In the genomic region with DNA sequence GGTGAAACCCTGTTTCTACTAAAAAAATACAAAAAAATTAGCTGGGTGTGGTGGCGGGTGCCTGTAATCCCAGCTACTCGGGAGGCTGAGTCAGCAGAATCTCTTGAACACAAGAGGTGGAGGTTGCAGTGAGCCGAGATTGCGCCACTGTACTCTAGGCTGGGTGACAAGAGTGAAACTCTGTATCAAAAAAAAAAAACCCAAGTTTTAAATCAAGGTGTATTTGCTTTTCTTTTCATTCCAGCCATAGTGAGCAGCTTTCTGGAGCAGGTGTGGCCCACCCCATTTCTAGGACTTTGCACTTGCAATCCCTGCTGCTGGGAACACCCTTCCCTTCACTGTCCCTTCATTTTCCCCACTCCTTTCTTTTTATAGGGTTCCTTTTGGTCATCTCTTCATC, we compare ENCODE assay signal across 31 cellular contexts. TPM values are rescaled to one million over a fixed set of nuclear protein-coding genes. Genes with fewer than 3 reads are reported as not detected.
DNase-seq lines count a peak whose midpoint lies in the region; ATAC-seq, FAIRE-seq and TF ChIP-seq lines count a peak whose summit lies in the region.
"Had no signal": no experiment of that assay in that cellular context is flagged by ENCODE, and none has a peak within 500 bp of the region (broad histone marks: within the 10 kb centered on the region; RNA-seq: fewer than 3 reads in every experiment).

No MANE protein-coding gene starts in this region.

- TF ChIP-seq POLR2A in K562 (conservative IDR thresholded peaks at IDR 0.05): no peak
- TF ChIP-seq POLR2A in stomach (IDR thresholded peaks at IDR 0.05): no peak

- H3K4me3 ChIP-seq in K562 (no peak overlapping the region), hepatocyte (no peak overlapping the region), mucosa of descending colon (no peak overlapping the region), stomach (no peak overlapping the region)
- H3K4me3 ChIP-seq: BLaER1 treated with 17β-estradiol and CSF1 and Interleukin-3, amounts not matched to agents 10 nM and 100 nM; SJSA1 had no signal

- H3K9me3 Mint-ChIP-seq in activated naive CD8-positive, alpha-beta T cell treated with anti-CD3 and anti-CD28 coated beads for 36 hours: peaks cover 9% of the 10 kb centered on the region

- no peak overlapping the region for H3K4me2 ChIP-seq in K562 (ENCODE audit: insufficient read depth, low read length)
- no peak overlapping the region for H3K4me2 ChIP-seq in hepatocyte
- H3K4me2 ChIP-seq: BLaER1 treated with 17β-estradiol and CSF1 and Interleukin-3, amounts not matched to agents 10 nM and 100 nM had no signal

- H2AFZ ChIP-seq in K562 (ENCODE audit: low read depth, low read length) (no peak overlapping the region), hepatocyte (no peak overlapping the region)

- H3K9me3 ChIP-seq in K562 (replicated peaks; ENCODE audit: control insufficient read depth, insufficient read depth, low read depth, low read length): no peaks in the 10 kb centered on the region
- H3K9me3 ChIP-seq in hepatocyte (ENCODE audit: low read depth): no peaks in the 10 kb centered on the region
- peaks cover 5% of the 10 kb centered on the region for H3K9me3 ChIP-seq in mucosa of descending colon
- H3K9me3 ChIP-seq in stomach: peaks cover 0 to 9% (median 6%) of the 10 kb centered on the region in 4 donors
- H3K9me3 ChIP-seq: Caco-2 had no signal

- H3K36me3 Mint-ChIP-seq in activated naive CD8-positive, alpha-beta T cell treated with anti-CD3 and anti-CD28 coated beads for 36 hours: peaks cover 9% of the 10 kb centered on the region

- FAIRE-seq in K562 (lab: Jason Lieb, UNC): no peak
- FAIRE-seq: A204.1, G401.6 had no signal

- H3K79me2 ChIP-seq in K562 (ENCODE audit: control insufficient read depth, insufficient read depth, low read length) (no peaks in the 10 kb centered on the region), hepatocyte (no peaks in the 10 kb centered on the region)

- H3K27me3 Mint-ChIP-seq in activated naive CD8-positive, alpha-beta T cell treated with anti-CD3 and anti-CD28 coated beads for 36 hours: no peaks in the 10 kb centered on the region

- DNase-seq in K562 (ENCODE audit: extremely low read depth in 1 of 4, low spot score in 3 of 4) (no peak), hepatocyte (ENCODE audit: low spot score) (no peak), mucosa of descending colon (peak; percentile 53 to 61 (median 58)), stomach (peak; percentile 62), NCI-H226 (no peak), COLO829 (ENCODE audit: low spot score) (no peak)
- no peak for DNase-seq in activated naive CD8-positive, alpha-beta T cell treated with anti-CD3 and anti-CD28 coated beads for 36 hours
- DNase-seq: AML-193; Caco-2; CD4-positive, alpha-beta memory T cell; Kasumi-1; MV-4-11; NCI-H1105; NCI-H1436 treated with DMSO at 0.1 percent for 48 hours; NCI-H1930; NCI-H2107; NCI-H446 treated with DMSO at 0.1 percent for 48 hours; NCI-H526; NCI-H82; NK-92 treated with Interleukin-12 subunit alpha and Interleukin-12 subunit beta, amount 100 ng/mL, for 24 hours; PC-3 had no signal

- POLR2A ChIA-PET in K562 (lab: Yijun Ruan, JAX): no interaction called here

- H3K4me1 Mint-ChIP-seq in activated naive CD8-positive, alpha-beta T cell treated with anti-CD3 and anti-CD28 coated beads for 36 hours: no peaks in the 10 kb centered on the region
- H3K4me1 Mint-ChIP-seq: CD4-positive, alpha-beta memory T cell had no signal

- H3K4me1 ChIP-seq in K562 (replicated peaks in 1 of 2; ENCODE audit: control insufficient read depth in 2 of 2, insufficient read depth in 2 of 2, low read length in 2 of 2): no peaks in the 10 kb centered on the region
- no peaks in the 10 kb centered on the region for H3K4me1 ChIP-seq in hepatocyte (ENCODE audit: insufficient read depth)
- peaks cover 35% of the 10 kb centered on the region for H3K4me1 ChIP-seq in mucosa of descending colon (ENCODE audit: low read depth)
- peaks cover 7 to 32% (median 10%) of the 10 kb centered on the region in 4 donors for H3K4me1 ChIP-seq in stomach
- H3K4me1 ChIP-seq: SJSA1 had no signal

- no peaks in the 10 kb centered on the region for H3K9me1 ChIP-seq in K562 (ENCODE audit: control insufficient read depth, insufficient read depth, low read length)

- H3K27ac ChIP-seq in K562 (ENCODE audit: extremely low read depth, low read depth, low read length): no peak overlapping the region
- peak overlapping the region; percentile 89 for H3K27ac ChIP-seq in hepatocyte
- H3K27ac ChIP-seq in stomach: peak overlapping the region; percentile 18 to 72 (median 62)
- H3K27ac ChIP-seq: BLaER1 treated with 17β-estradiol and CSF1 and Interleukin-3, amounts not matched to agents 10 nM and 100 nM; SJSA1 had no signal

- H3K27ac Mint-ChIP-seq in activated naive CD8-positive, alpha-beta T cell treated with anti-CD3 and anti-CD28 coated beads for 36 hours: no peak overlapping the region
- H3K27ac Mint-ChIP-seq: CD4-positive, alpha-beta memory T cell had no signal

- intact Hi-C loops in K562 (cut with micrococcal nuclease) (no loop called here), mucosa of descending colon (cut with DNase I, micrococcal nuclease) (no loop called here), stomach (cut with DNase I; ENCODE audit: low total_unique reads) (no loop called here)

- 0% methylated on average over 2 of the region's 4 CpGs for WGBS in K562 (ENCODE audit: insufficient coverage, low coverage, missing lambda C conversion rate)
- WGBS in hepatocyte (ENCODE audit: low lambda C conversion rate, missing lambda C conversion rate): 87% methylated on average over 4 of the region's 4 CpGs
- 60 to 72% (median 70%) methylated on average over 4 of the region's 4 CpGs for WGBS in stomach, 5 donors

- H4K20me1 ChIP-seq in K562 (replicated peaks; ENCODE audit: control insufficient read depth, insufficient read depth, low read length): no peaks in the 10 kb centered on the region
- no peaks in the 10 kb centered on the region for H4K20me1 ChIP-seq in hepatocyte (ENCODE audit: insufficient read depth, poor library complexity, severe bottlenecking)
- H4K20me1 ChIP-seq: BLaER1 treated with 17β-estradiol and CSF1 and Interleukin-3, amounts not matched to agents 10 nM and 100 nM had no signal

- H3K9ac ChIP-seq in K562 (ENCODE audit: insufficient read depth in 1 of 2, low read depth in 2 of 2, low read length in 2 of 2): no peak overlapping the region
- H3K9ac ChIP-seq: BLaER1 treated with 17β-estradiol and CSF1 and Interleukin-3, amounts not matched to agents 10 nM and 100 nM had no signal

- CTCF ChIA-PET in K562 (lab: Yijun Ruan, JAX; ENCODE audit: low intra/inter-chr PET ratio): no interaction called here

- no peaks in the 10 kb centered on the region for H3K9me2 ChIP-seq in hepatocyte (replicated peaks; ENCODE audit: insufficient read depth)

- H3K36me3 ChIP-seq in K562 (ENCODE audit: control insufficient read depth, insufficient read depth, low read length): no peaks in the 10 kb centered on the region
- H3K36me3 ChIP-seq in hepatocyte (replicated peaks; ENCODE audit: insufficient read depth, low read depth): no peaks in the 10 kb centered on the region
- H3K36me3 ChIP-seq in mucosa of descending colon (ENCODE audit: low read depth): no peaks in the 10 kb centered on the region
- H3K36me3 ChIP-seq in stomach: no peaks in the 10 kb centered on the region
- H3K36me3 ChIP-seq: BLaER1 treated with 17β-estradiol and CSF1 and Interleukin-3, amounts not matched to agents 10 nM and 100 nM; SJSA1 had no signal

- in situ Hi-C loops in K562 (cut with MboI): no loop called here

- BruUV-seq in K562 (replicated peaks; lab: Mats Ljungman, UMichigan): no TSS peak

- H3K4me3 Mint-ChIP-seq in activated naive CD8-positive, alpha-beta T cell treated with anti-CD3 and anti-CD28 coated beads for 36 hours: no peak overlapping the region
- H3K4me3 Mint-ChIP-seq: CD4-positive, alpha-beta memory T cell had no signal

- TF ChIP-seq EP300 in K562 (IDR thresholded peaks at IDR 0.05; ENCODE audit: low read length) (no peak), stomach (IDR thresholded peaks at IDR 0.05) (no peak)

- no peak for ATAC-seq in K562
- peak; percentile 77 for ATAC-seq in mucosa of descending colon
- ATAC-seq in HG03039 (IDR thresholded peaks at IDR 0.05; ENCODE audit: unreplicated experiment): no peak
- ATAC-seq: HCT116, PC-3, Right ventricle myocardium inferior had no signal

- TF ChIP-seq RAD21 in K562 (CRISPR knock-in tag; conservative IDR thresholded peaks at IDR 0.05 in 1 of 2, IDR thresholded peaks at IDR 0.05 in 1 of 2): no peak

- H3K27me3 ChIP-seq in K562 (ENCODE audit: control insufficient read depth in 2 of 2, insufficient read depth in 2 of 2, low read length in 2 of 2) (no peaks in the 10 kb centered on the region), hepatocyte (no peaks in the 10 kb centered on the region), stomach (no peaks in the 10 kb centered on the region)
- H3K27me3 ChIP-seq: BLaER1 treated with 17β-estradiol and CSF1 and Interleukin-3, amounts not matched to agents 10 nM and 100 nM; SJSA1 had no signal

- no peak for TF ChIP-seq CTCF in K562 (IDR thresholded peaks at IDR 0.05 in 2 of 3, conservative IDR thresholded peaks at IDR 0.05 in 1 of 3; ENCODE audit: insufficient read depth in 2 of 3, low read depth in 1 of 3, low read length in 3 of 3)
- no peak for TF ChIP-seq CTCF in hepatocyte (IDR thresholded peaks at IDR 0.05; ENCODE audit: poor library complexity)
- no peak for TF ChIP-seq CTCF in mucosa of descending colon (IDR thresholded peaks at IDR 0.05)
- no peak for TF ChIP-seq CTCF in stomach (IDR thresholded peaks at IDR 0.05)

RNA-seq across cellular contexts. Expression of a gene that starts 28.8 kb away (rescaled TPM):
- not detected in 2 replicates for total RNA-seq in K562 (2011; cell fraction: chromatin; rRNA removed; ENCODE audit: low replicate concordance)
- not detected in 2 replicates for total RNA-seq in K562 (2011; cell fraction: nucleolus; rRNA removed)
- not detected in 2 replicates for total RNA-seq in K562 (2011; cell fraction: nucleoplasm; rRNA removed)
- total RNA-seq in K562 (2014; rRNA removed) (not detected in 2 replicates), K562 (2014; rRNA removed; fragmentation: Illumina TruSeq; extraction: Trizol) (not detected in 2 replicates), K562 (2015; rRNA removed; fragmentation: Illumina TruSeq; extraction: Trizol) (not detected in 2 replicates), K562 (2021) (not detected in 2 replicates), hepatocyte (1.0 and 1.3 TPM in 2 replicates), mucosa of descending colon (100 to 1,000 TPM in 1 of 3 donors, 10 to 100 TPM in 2; 47.5 to 122 (median 76.5) TPM), stomach (100 to 1,000 TPM in 1 of 5 donors, 10 to 100 TPM in 4; 18.7 to 190 (median 51.2) TPM)
- polyA plus RNA-seq in K562 (2011; rRNA removed) (not detected in 2 replicates), K562 (2014; fragmentation: Illumina TruSeq; extraction: Trizol) (not detected in 2 replicates), K562 (2014; fragmentation: Nextera tagmentation; extraction: Ambion mirVana) (not detected), K562 (2014; rRNA removed) (not detected in 2 replicates), hepatocyte (1.0 and 1.5 TPM in 2 replicates), stomach (10 to 100 TPM in 2 of 3 donors, 1 to 10 TPM in 1; 2.2 to 55.9 (median 19.2) TPM)
- not detected in 2 replicates for polyA plus RNA-seq in K562 (2011; cell fraction: cytosol; rRNA removed)
- polyA plus RNA-seq in K562 (2011; cell fraction: nucleus; rRNA removed): not detected in 2 replicates
- polyA plus RNA-seq in K562 (2012): not detected in 2 replicates
- not detected in 2 replicates for polyA minus RNA-seq in K562 (2011; rRNA and poly(A)+ RNA removed)
- polyA minus RNA-seq in K562 (2011; cell fraction: cytosol; rRNA and poly(A)+ RNA removed): not detected in 2 replicates
- polyA minus RNA-seq in K562 (2011; cell fraction: nucleus; rRNA and poly(A)+ RNA removed): not detected in 2 replicates
- not detected for total RNA-seq in activated naive CD8-positive, alpha-beta T cell treated with anti-CD3 and anti-CD28 coated beads for 36 hours
- total RNA-seq: Caco-2; CD4-positive, alpha-beta memory T cell; H4; M059J; PC-3; Right ventricle myocardium inferior; RPMI7951; SJSA1 had no signal
- polyA plus RNA-seq: CD4-positive, alpha-beta memory T cell had no signal

RNA-seq across cellular contexts. Expression of a gene that starts 45.2 kb away (rescaled TPM):
- not detected in 2 replicates for total RNA-seq in K562 (2011; cell fraction: chromatin; rRNA removed; ENCODE audit: low replicate concordance)
- not detected in 2 replicates for total RNA-seq in K562 (2011; cell fraction: nucleolus; rRNA removed)
- not detected in 2 replicates for total RNA-seq in K562 (2011; cell fraction: nucleoplasm; rRNA removed)
- total RNA-seq in K562 (2014; rRNA removed) (not detected in 2 replicates), K562 (2014; rRNA removed; fragmentation: Illumina TruSeq; extraction: Trizol) (not detected in 2 replicates), K562 (2015; rRNA removed; fragmentation: Illumina TruSeq; extraction: Trizol) (not detected in 2 replicates), K562 (2021) (not detected in 2 replicates), hepatocyte (10.5 and 11.6 TPM in 2 replicates), mucosa of descending colon (10 to 100 TPM; 14.9 to 29.5 (median 22.4) TPM), stomach (10 to 100 TPM in 1 of 5 donors, 1 to 10 TPM in 2, not detected in 2; 4.9 to 14.1 (median 9.4) TPM)
- polyA plus RNA-seq in K562 (2011; rRNA removed) (not detected in 2 replicates), K562 (2014; fragmentation: Illumina TruSeq; extraction: Trizol) (not detected in 2 replicates), K562 (2014; fragmentation: Nextera tagmentation; extraction: Ambion mirVana) (not detected), K562 (2014; rRNA removed) (not detected in 2 replicates), hepatocyte (30.0 and 32.4 TPM in 2 replicates), stomach (1 to 10 TPM; 6.0 to 8.3 (median 7.9) TPM)
- not detected in 2 replicates for polyA plus RNA-seq in K562 (2011; cell fraction: cytosol; rRNA removed)
- not detected in 2 replicates for polyA plus RNA-seq in K562 (2011; cell fraction: nucleus; rRNA removed)
- 0.03 and 0.25 TPM in 2 replicates for polyA plus RNA-seq in K562 (2012)
- not detected in 2 replicates for polyA minus RNA-seq in K562 (2011; rRNA and poly(A)+ RNA removed)
- not detected in 2 replicates for polyA minus RNA-seq in K562 (2011; cell fraction: cytosol; rRNA and poly(A)+ RNA removed)
- not detected in 2 replicates for polyA minus RNA-seq in K562 (2011; cell fraction: nucleus; rRNA and poly(A)+ RNA removed)
- 1 to 10 TPM; 1.6 to 2.5 TPM for total RNA-seq in activated naive CD8-positive, alpha-beta T cell treated with anti-CD3 and anti-CD28 coated beads for 36 hours
- total RNA-seq: Caco-2, H4 had no signal

Comparison
In these comparisons a context has a peak if more than half of its experiments do, and no peak if none do; other contexts are left out.
1. DNase-seq: peak in mucosa of descending colon (3 of 3) and stomach (single experiment); none in K562 (0 of 4), hepatocyte (single experiment), NCI-H226 (single experiment), activated naive CD8-positive, alpha-beta T cell treated with anti-CD3 and anti-CD28 coated beads for 36 hours (single experiment) and COLO829 (single experiment).